In genomic region chr7:49228447-49228846, GRCh38 we compare ENCODE assay signal across 26 cellular contexts.
"Had no signal": no experiment of that assay in that cellular context is flagged by ENCODE, and none has a peak within 500 bp of the region (broad histone marks: within the 10 kb centered on the region; RNA-seq: fewer than 3 reads in every experiment).

No MANE protein-coding gene starts in this region.

- H3K27me3 ChIP-seq: ascending aorta, cardiac muscle cell, colonic mucosa, esophagus muscularis mucosa, neutrophil, sigmoid colon had no signal

- H3K4me3 ChIP-seq: ascending aorta, cardiac muscle cell, colonic mucosa, esophagus muscularis mucosa, lower lobe of right lung, sigmoid colon, thoracic aorta had no signal

- H3K27ac ChIP-seq: ascending aorta, cardiac muscle cell, colonic mucosa, esophagus muscularis mucosa, lower lobe of right lung, neutrophil, sigmoid colon, thoracic aorta, VCaP had no signal

- H3K4me1 ChIP-seq: ascending aorta, colonic mucosa, esophagus muscularis mucosa, lower lobe of right lung, sigmoid colon had no signal

- DNase-seq: activated CD4-positive, alpha-beta T cell treated with anti-CD3 and anti-CD28 coated beads for 48 hours; activated CD4-positive, alpha-beta T cell treated with anti-CD3 and anti-CD28 coated beads, Interleukin-2, amount 50 U/mL, for 48 hours; activated CD8-positive, alpha-beta memory T cell treated with anti-CD3 and anti-CD28 coated beads for 24 hours; activated effector memory CD4-positive, alpha-beta T cell treated with anti-CD3 and anti-CD28 coated beads, Interleukin-2, amount 50 U/mL, for 16 hours; activated naive CD4-positive, alpha-beta T cell treated with anti-CD3 and anti-CD28 coated beads, Interleukin-2, amount 10 ng/mL, durations not matched to agents 7 days and 5 days; activated naive CD8-positive, alpha-beta T cell treated with anti-CD3 and anti-CD28 coated beads, Interleukin-2, amount 10 ng/mL, durations not matched to agents 7 days and 5 days; activated T-cell treated with anti-CD3 and anti-CD28 coated beads, Interleukin-2, amount 50 U/mL, for 1 hour; cerebellar nuclear complex; colonic mucosa; effector CD8-positive, alpha-beta T cell; foreskin melanocyte; lower lobe of right lung; mesenchymal stem cell; natural killer cell; retina; sigmoid colon; small intestine; stimulated activated CD4-positive, alpha-beta T cell treated with anti-CD3 and anti-CD28 coated beads, Interleukin-4, amount 100 ng/mL, for 24 hours; T-helper 9 cell; trophoblast cell had no signal

- H3K9me3 ChIP-seq: ascending aorta, colonic mucosa, esophagus muscularis mucosa, lower lobe of right lung, neutrophil, sigmoid colon, thoracic aorta had no signal

- H3K36me3 ChIP-seq: ascending aorta, cardiac muscle cell, colonic mucosa, esophagus muscularis mucosa, lower lobe of right lung, neutrophil, sigmoid colon, thoracic aorta had no signal
